ENCODE assay signal across 21 cellular contexts in the genomic region with DNA sequence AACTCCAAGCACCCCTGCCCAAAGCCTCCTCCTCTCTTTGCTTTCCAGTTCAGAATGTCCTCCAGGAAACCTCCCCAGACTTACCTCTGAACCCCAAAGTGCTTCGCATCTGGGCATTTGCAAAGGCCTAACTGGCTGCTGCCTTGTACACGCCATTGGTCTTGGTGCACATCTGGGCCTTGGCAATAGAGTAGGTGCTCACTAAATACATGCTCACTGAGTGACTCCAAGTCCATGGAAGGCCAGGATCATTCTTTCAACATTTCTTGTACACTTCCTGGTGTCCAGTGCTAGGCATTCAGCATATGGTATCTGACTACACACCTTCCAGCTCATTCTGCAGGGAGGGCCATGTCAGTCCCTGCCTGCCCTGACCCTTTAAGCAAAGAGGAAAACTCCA. TPM values are rescaled to one million over a fixed set of nuclear protein-coding genes. Genes with fewer than 3 reads are reported as not detected.
DNase-seq lines count a peak whose midpoint lies in the region; ATAC-seq, FAIRE-seq and TF ChIP-seq lines count a peak whose summit lies in the region.
"Had no signal": no experiment of that assay in that cellular context is flagged by ENCODE, and none has a peak within 500 bp of the region (broad histone marks: within the 10 kb centered on the region; RNA-seq: fewer than 3 reads in every experiment).

No MANE protein-coding gene starts in this region.

- H3K4me1 ChIP-seq in HepG2 (ENCODE audit: insufficient read depth, low read length): peaks cover 18% of the 10 kb centered on the region; the same call in 1 of the 2 replicates
- H3K4me1 ChIP-seq in right lobe of liver: no peaks in the 10 kb centered on the region
- H3K4me1 ChIP-seq in OCI-LY7 (ENCODE audit: insufficient read depth, low read length, poor library complexity, severe bottlenecking): peaks cover 59% of the 10 kb centered on the region
- H3K4me1 ChIP-seq in gastroesophageal sphincter: peaks cover 14 to 41% (median 25%) of the 10 kb centered on the region in 3 donors
- H3K4me1 ChIP-seq: BE2C, Caco-2 had no signal

- 15% methylated on average over 2 of the region's 2 CpGs for WGBS in HepG2 (ENCODE audit: low lambda C conversion rate)
- 90% methylated on average over 1 of the region's 2 CpGs for WGBS in right lobe of liver (ENCODE audit: insufficient coverage, low coverage, low lambda C conversion rate, missing lambda C conversion rate)
- 86 to 93% methylated on average over 2 of the region's 2 CpGs for WGBS in gastroesophageal sphincter (ENCODE audit: low coverage in 1 of 2), 2 donors

- H3K4me3 ChIP-seq in HepG2 (replicated peaks in 1 of 3; ENCODE audit: insufficient read depth in 1 of 3, low read depth in 2 of 3, low read length in 3 of 3) (no peak overlapping the region), right lobe of liver (no peak overlapping the region), OCI-LY7 (ENCODE audit: low read depth, low read length, poor library complexity, severe bottlenecking) (no peak overlapping the region), gastroesophageal sphincter (no peak overlapping the region)
- H3K4me3 ChIP-seq: HAP-1 had no signal

- CTCF ChIA-PET in HepG2 (lab: Yijun Ruan, JAX; ENCODE audit: low intra/inter-chr PET ratio, low total read pairs) (no interaction called here), OCI-LY7 (lab: Charles Lee; ENCODE audit: unreplicated experiment) (no interaction called here)

- TF ChIP-seq EP300 in HepG2 (IDR thresholded peaks at IDR 0.05; ENCODE audit: low read depth in 2 of 2, low read length in 2 of 2) (no peak), HepG2 (CRISPR knock-in tag; IDR thresholded peaks at IDR 0.05; ENCODE audit: borderline replicate concordance) (no peak), gastroesophageal sphincter (IDR thresholded peaks at IDR 0.05) (no peak)

- no peak for FAIRE-seq in HepG2 (lab: Jason Lieb, UNC)
- FAIRE-seq: A204.1, G401.6, GM12892, H54 had no signal

- POLR2A ChIA-PET in HepG2 (lab: Yijun Ruan, JAX) (no interaction called here), OCI-LY7 (lab: Charles Lee) (interaction anchor here (0.5 to 1.4 kb wide), 2 partner anchors 27 to 570 kb away, joined by 3 to 6 read pairs; no protein-coding TSS in a partner anchor)

- H3K9me3 Mint-ChIP-seq in activated T-helper 17 cell treated with anti-CD3 and anti-CD28 coated beads, Interleukin-2, amount 50 U/mL, for 72 hours: no peaks in the 10 kb centered on the region
- no peaks in the 10 kb centered on the region for H3K9me3 Mint-ChIP-seq in effector memory CD8-positive, alpha-beta T cell
- H3K9me3 Mint-ChIP-seq: CD8-positive, alpha-beta T cell; HFFc6 had no signal

- ATAC-seq in HepG2 (no peak), right lobe of liver (no peak), gastroesophageal sphincter (no peak)
- no peak for ATAC-seq in activated T-helper 17 cell treated with anti-CD3 and anti-CD28 coated beads, Interleukin-2, amount 50 U/mL, for 72 hours (replicated peaks)
- ATAC-seq in effector memory CD8-positive, alpha-beta T cell (replicated peaks): no peak
- ATAC-seq: CD8-positive, alpha-beta T cell had no signal

- no peaks in the 10 kb centered on the region for H3K36me3 Mint-ChIP-seq in activated T-helper 17 cell treated with anti-CD3 and anti-CD28 coated beads, Interleukin-2, amount 50 U/mL, for 72 hours (ENCODE audit: low read depth)
- H3K36me3 Mint-ChIP-seq in effector memory CD8-positive, alpha-beta T cell (ENCODE audit: insufficient read depth): no peaks in the 10 kb centered on the region
- H3K36me3 Mint-ChIP-seq: CD8-positive, alpha-beta T cell had no signal

- intact Hi-C loops in HepG2 (cut with micrococcal nuclease; ENCODE audit: unreplicated experiment): no loop called here
- intact Hi-C loops in right lobe of liver (cut with DNase I): no loop called here
- intact Hi-C loops in OCI-LY7 (cut with micrococcal nuclease; ENCODE audit: unreplicated experiment): loop anchor here (10.0 kb wide), 1 partner anchor 217 kb away; a partner anchor contains a TSS

- H3K9ac ChIP-seq in HepG2 (ENCODE audit: insufficient read depth, low read depth, low read length): no peak overlapping the region

- H2AFZ ChIP-seq in HepG2 (ENCODE audit: low read length) (no peak overlapping the region), OCI-LY7 (ENCODE audit: low read length) (peak overlapping the region; percentile 11; the same call in 1 of the 2 replicates)

- no peak for TF ChIP-seq RAD21 in HepG2 (CRISPR knock-in tag; IDR thresholded peaks at IDR 0.05)

- BruUV-seq in HepG2 (replicated peaks; lab: Mats Ljungman, UMichigan) (no TSS peak), OCI-LY7 (replicated peaks; lab: Mats Ljungman, UMichigan) (no TSS peak)

- H3K9me3 ChIP-seq in HepG2 (ENCODE audit: low read length) (no peaks in the 10 kb centered on the region), right lobe of liver (no peaks in the 10 kb centered on the region), OCI-LY7 (ENCODE audit: low read length) (no peaks in the 10 kb centered on the region), gastroesophageal sphincter (no peaks in the 10 kb centered on the region)
- H3K9me3 ChIP-seq: BE2C, Caco-2, HAP-1 had no signal

- no peak overlapping the region for H3K4me2 ChIP-seq in HepG2 (ENCODE audit: low read depth, low read length)
- no peak overlapping the region for H3K4me2 ChIP-seq in OCI-LY7 (ENCODE audit: low read length)

- DNase-seq in HepG2 (ENCODE audit: low spot score): no peak
- no peak for DNase-seq in right lobe of liver
- no peak for DNase-seq in OCI-LY7 (ENCODE audit: low spot score)
- no peak for DNase-seq in effector memory CD8-positive, alpha-beta T cell
- no peak for DNase-seq in NCI-H510A treated with DMSO at 0.1 percent for 48 hours (lab: John Stamatoyannopoulos, UW)
- DNase-seq: BE2C; C1 segment of cervical spinal cord; Caco-2; CD8-positive, alpha-beta T cell; DMS153; DND-41; GOT3; HFFc6 had no signal

- H3K27ac Mint-ChIP-seq in activated T-helper 17 cell treated with anti-CD3 and anti-CD28 coated beads, Interleukin-2, amount 50 U/mL, for 72 hours: no peak overlapping the region
- H3K27ac Mint-ChIP-seq in effector memory CD8-positive, alpha-beta T cell: no peak overlapping the region
- H3K27ac Mint-ChIP-seq: CD8-positive, alpha-beta T cell; HFFc6 had no signal

- H4K20me1 ChIP-seq in HepG2 (ENCODE audit: insufficient read depth, low read length) (no peaks in the 10 kb centered on the region), OCI-LY7 (ENCODE audit: insufficient read depth, low read length) (no peaks in the 10 kb centered on the region)

- TF ChIP-seq CTCF in HepG2 (CRISPR knock-in tag; IDR thresholded peaks at IDR 0.05): no peak
- no peak for TF ChIP-seq CTCF in right lobe of liver (IDR thresholded peaks at IDR 0.05)
- no peak for TF ChIP-seq CTCF in OCI-LY7 (conservative IDR thresholded peaks at IDR 0.05; ENCODE audit: low read length)
- no peak for TF ChIP-seq CTCF in gastroesophageal sphincter (IDR thresholded peaks at IDR 0.05)

- H3K4me1 Mint-ChIP-seq in activated T-helper 17 cell treated with anti-CD3 and anti-CD28 coated beads, Interleukin-2, amount 50 U/mL, for 72 hours: no peaks in the 10 kb centered on the region
- no peaks in the 10 kb centered on the region for H3K4me1 Mint-ChIP-seq in effector memory CD8-positive, alpha-beta T cell (ENCODE audit: low read depth in 2 of 2)

- H3K27me3 ChIP-seq in HepG2 (ENCODE audit: control insufficient read depth in 1 of 2, insufficient read depth in 2 of 2, low read length in 2 of 2) (peaks cover 5 to 20% of the 10 kb centered on the region in 2 experiments; a peak in 2 of 5 replicates), right lobe of liver (no peaks in the 10 kb centered on the region), gastroesophageal sphincter (no peaks in the 10 kb centered on the region)
- H3K27me3 ChIP-seq: BE2C had no signal

- in situ Hi-C loops in HepG2 (cut with HindIII; ENCODE audit: extremely low pct_ligation_motif_present, low pct_unique_long_range_greater_than_20kb): no loop called here

- H3K79me2 ChIP-seq in HepG2 (ENCODE audit: insufficient read depth, low read length) (no peaks in the 10 kb centered on the region), OCI-LY7 (ENCODE audit: insufficient read depth, low read depth, low read length) (no peaks in the 10 kb centered on the region)

- no peak overlapping the region for H3K4me3 Mint-ChIP-seq in activated T-helper 17 cell treated with anti-CD3 and anti-CD28 coated beads, Interleukin-2, amount 50 U/mL, for 72 hours
- no peak overlapping the region for H3K4me3 Mint-ChIP-seq in effector memory CD8-positive, alpha-beta T cell
- H3K4me3 Mint-ChIP-seq: CD8-positive, alpha-beta T cell; HFFc6 had no signal

- no peak overlapping the region for H3K27ac ChIP-seq in HepG2 (ENCODE audit: extremely low read length, insufficient read depth, low read length)
- H3K27ac ChIP-seq in right lobe of liver: no peak overlapping the region
- no peak overlapping the region for H3K27ac ChIP-seq in OCI-LY7 (ENCODE audit: low read depth, low read length, poor library complexity, severe bottlenecking)
- H3K27ac ChIP-seq in gastroesophageal sphincter: peak overlapping the region in 3 of 4 donors; percentile 61 to 98 (median 88)
- H3K27ac ChIP-seq: 22Rv1 had no signal

- H3K36me3 ChIP-seq in HepG2 (replicated peaks in 1 of 2; ENCODE audit: control insufficient read depth in 1 of 2, insufficient read depth in 2 of 2, low read length in 2 of 2) (no peaks in the 10 kb centered on the region), right lobe of liver (no peaks in the 10 kb centered on the region), OCI-LY7 (ENCODE audit: insufficient read depth, low read length) (no peaks in the 10 kb centered on the region), gastroesophageal sphincter (peaks cover 0 to 8% of the 10 kb centered on the region in 2 donors)
- H3K36me3 ChIP-seq: BE2C, HAP-1 had no signal

- TF ChIP-seq POLR2A in HepG2 (IDR thresholded peaks at IDR 0.05; ENCODE audit: insufficient read depth in 1 of 2, low read depth in 2 of 2, low read length in 2 of 2): no peak
- TF ChIP-seq POLR2A in right lobe of liver (IDR thresholded peaks at IDR 0.05): no peak
- TF ChIP-seq POLR2A in gastroesophageal sphincter (IDR thresholded peaks at IDR 0.05): no peak

- no peaks in the 10 kb centered on the region for H3K27me3 Mint-ChIP-seq in activated T-helper 17 cell treated with anti-CD3 and anti-CD28 coated beads, Interleukin-2, amount 50 U/mL, for 72 hours
- peaks cover 0 to 9% of the 10 kb centered on the region in 2 donors for H3K27me3 Mint-ChIP-seq in effector memory CD8-positive, alpha-beta T cell

- H3K9me2 ChIP-seq in OCI-LY7 (ENCODE audit: insufficient read depth, low read length): no peaks in the 10 kb centered on the region

RNA-seq across cellular contexts. Expression of a gene that starts 28.4 kb away (rescaled TPM):
- total RNA-seq in HepG2 (2016; rRNA removed; fragmentation: Illumina TruSeq; extraction: Trizol): 97.1 and 152 TPM in 2 replicates
- 25.4 and 27.6 TPM in 2 replicates for total RNA-seq in HepG2 (2016; cell fraction: cytosol; rRNA removed; fragmentation: Illumina TruSeq; extraction: Trizol; ENCODE audit: low read depth)
- 97.8 and 161 TPM in 2 replicates for total RNA-seq in HepG2 (2016; cell fraction: insoluble cytoplasmic fraction; rRNA removed; fragmentation: Illumina TruSeq; extraction: Trizol)
- total RNA-seq in HepG2 (2016; cell fraction: membrane; rRNA removed; fragmentation: Illumina TruSeq; extraction: Trizol): 21.6 and 28.9 TPM in 2 replicates
- 35.9 and 40.2 TPM in 2 replicates for total RNA-seq in HepG2 (2016; cell fraction: nucleus; rRNA removed; fragmentation: Illumina TruSeq; extraction: Trizol)
- 80.5 and 86.1 TPM in 2 replicates for polyA plus RNA-seq in HepG2 (2011; rRNA removed)
- polyA plus RNA-seq in HepG2 (2011; cell fraction: cytosol; rRNA removed): 62.3 and 68.7 TPM in 2 replicates
- 40.2 and 46.3 TPM in 2 replicates for polyA plus RNA-seq in HepG2 (2011; cell fraction: nucleus; rRNA removed)
- polyA plus RNA-seq in HepG2 (2012): 31.5 and 48.9 TPM in 2 replicates
- polyA plus RNA-seq in HepG2 (2016; cell fraction: cytosol; fragmentation: Illumina TruSeq; extraction: Trizol; ENCODE audit: low read depth): 21.8 and 23.1 TPM in 2 replicates
- polyA plus RNA-seq in HepG2 (2016; cell fraction: insoluble cytoplasmic fraction; fragmentation: Illumina TruSeq; extraction: Trizol; ENCODE audit: low read depth): 148 and 150 TPM in 2 replicates
- 17.2 and 19.6 TPM in 2 replicates for polyA plus RNA-seq in HepG2 (2016; cell fraction: membrane; fragmentation: Illumina TruSeq; extraction: Trizol; ENCODE audit: low read depth)
- 55.3 and 64.5 TPM in 2 replicates for polyA plus RNA-seq in HepG2 (2016; cell fraction: nucleus; fragmentation: Illumina TruSeq; extraction: Trizol; ENCODE audit: insufficient read depth, low read depth)
- 143 and 152 TPM in 2 replicates for polyA minus RNA-seq in HepG2 (2011; rRNA and poly(A)+ RNA removed; ENCODE audit: low replicate concordance)
- polyA minus RNA-seq in HepG2 (2011; cell fraction: cytosol; rRNA and poly(A)+ RNA removed): 21.9 and 30.4 TPM in 2 replicates
- 27.9 and 35.1 TPM in 2 replicates for polyA minus RNA-seq in HepG2 (2011; cell fraction: nucleus; rRNA and poly(A)+ RNA removed)
- 10 to 100 TPM; 21.1 to 42.2 (median 24.1) TPM for total RNA-seq in right lobe of liver
- 26.8 and 26.9 TPM in 2 replicates for total RNA-seq in OCI-LY7 (2014; rRNA removed; shearing (Covaris generic))
- 48.7 and 56.8 TPM in 2 replicates for total RNA-seq in OCI-LY7 (2022)
- total RNA-seq in gastroesophageal sphincter: 10 to 100 TPM; 21.7 to 36.4 (median 30.6) TPM
- 10 to 100 TPM; 39.4 to 59.5 TPM for total RNA-seq in activated T-helper 17 cell treated with anti-CD3 and anti-CD28 coated beads, Interleukin-2, amount 50 U/mL, for 72 hours

RNA-seq across cellular contexts. Expression of a gene that starts 32.4 kb away (rescaled TPM):
- 119 and 174 TPM in 2 replicates for total RNA-seq in HepG2 (2016; rRNA removed; fragmentation: Illumina TruSeq; extraction: Trizol)
- 15.3 and 18.4 TPM in 2 replicates for total RNA-seq in HepG2 (2016; cell fraction: cytosol; rRNA removed; fragmentation: Illumina TruSeq; extraction: Trizol; ENCODE audit: low read depth)
- 120 and 173 TPM in 2 replicates for total RNA-seq in HepG2 (2016; cell fraction: insoluble cytoplasmic fraction; rRNA removed; fragmentation: Illumina TruSeq; extraction: Trizol)
- 33.8 and 38.5 TPM in 2 replicates for total RNA-seq in HepG2 (2016; cell fraction: membrane; rRNA removed; fragmentation: Illumina TruSeq; extraction: Trizol)
- total RNA-seq in HepG2 (2016; cell fraction: nucleus; rRNA removed; fragmentation: Illumina TruSeq; extraction: Trizol): 77.7 and 86.2 TPM in 2 replicates
- polyA plus RNA-seq in HepG2 (2011; rRNA removed): 52.3 and 63.5 TPM in 2 replicates
- 44.9 and 51.8 TPM in 2 replicates for polyA plus RNA-seq in HepG2 (2011; cell fraction: cytosol; rRNA removed)
- polyA plus RNA-seq in HepG2 (2011; cell fraction: nucleus; rRNA removed): 33.6 and 36.1 TPM in 2 replicates
- 82.6 and 99.8 TPM in 2 replicates for polyA plus RNA-seq in HepG2 (2012)
- 12.7 and 14.4 TPM in 2 replicates for polyA plus RNA-seq in HepG2 (2016; cell fraction: cytosol; fragmentation: Illumina TruSeq; extraction: Trizol; ENCODE audit: low read depth)
- 192 and 195 TPM in 2 replicates for polyA plus RNA-seq in HepG2 (2016; cell fraction: insoluble cytoplasmic fraction; fragmentation: Illumina TruSeq; extraction: Trizol; ENCODE audit: low read depth)
- polyA plus RNA-seq in HepG2 (2016; cell fraction: membrane; fragmentation: Illumina TruSeq; extraction: Trizol; ENCODE audit: low read depth): 23.3 and 29.6 TPM in 2 replicates
- polyA plus RNA-seq in HepG2 (2016; cell fraction: nucleus; fragmentation: Illumina TruSeq; extraction: Trizol; ENCODE audit: insufficient read depth, low read depth): 110 TPM in 2 replicates
- 58.1 and 76.7 TPM in 2 replicates for polyA minus RNA-seq in HepG2 (2011; rRNA and poly(A)+ RNA removed; ENCODE audit: low replicate concordance)
- 66.1 and 82.3 TPM in 2 replicates for polyA minus RNA-seq in HepG2 (2011; cell fraction: cytosol; rRNA and poly(A)+ RNA removed)
- 88.0 and 90.4 TPM in 2 replicates for polyA minus RNA-seq in HepG2 (2011; cell fraction: nucleus; rRNA and poly(A)+ RNA removed)
- 10 to 100 TPM; 48.9 to 56.9 (median 52.5) TPM for total RNA-seq in right lobe of liver
- 77.3 and 82.1 TPM in 2 replicates for total RNA-seq in OCI-LY7 (2014; rRNA removed; shearing (Covaris generic))
- 121 and 128 TPM in 2 replicates for total RNA-seq in OCI-LY7 (2022)
- total RNA-seq in gastroesophageal sphincter: 10 to 100 TPM; 57.3 to 72.3 (median 63.1) TPM
- 100 to 1,000 TPM; 138 to 163 TPM for total RNA-seq in activated T-helper 17 cell treated with anti-CD3 and anti-CD28 coated beads, Interleukin-2, amount 50 U/mL, for 72 hours

Comparison
In these comparisons a context has a peak if more than half of its experiments do, and no peak if none do; other contexts are left out.
1. H3K27ac ChIP-seq: peak in gastroesophageal sphincter (3 of 4); none in HepG2 (single experiment), right lobe of liver (0 of 3) and OCI-LY7 (single experiment).